In genomic region chr2:198347936-198348335, GRCh38 we compare ENCODE assay signal across 17 cellular contexts.
"Had no signal": no experiment of that assay in that cellular context is flagged by ENCODE, and none has a peak within 500 bp of the region (broad histone marks: within the 10 kb centered on the region; RNA-seq: fewer than 3 reads in every experiment).

No MANE protein-coding gene starts in this region.

- H3K9me3 ChIP-seq: gastrocnemius medialis, mucosa of descending colon, ovary, right atrium auricular region, stomach, thoracic aorta, transverse colon had no signal

- H3K27ac Mint-ChIP-seq: natural killer cell had no signal

- H3K36me3 ChIP-seq: gastrocnemius medialis, ovary, right atrium auricular region, stomach, thoracic aorta, transverse colon had no signal

- H3K27me3 ChIP-seq: gastrocnemius medialis, ovary, right atrium auricular region, stomach, transverse colon had no signal

- H3K4me3 ChIP-seq: gastrocnemius medialis, mucosa of descending colon, ovary, right atrium auricular region, stomach, thoracic aorta, transverse colon had no signal

- H3K36me3 Mint-ChIP-seq: natural killer cell had no signal

- H3K9me3 Mint-ChIP-seq: natural killer cell, neural crest cell had no signal

- H3K27ac ChIP-seq: gastrocnemius medialis, ovary, right atrium auricular region, stomach, thoracic aorta, transverse colon had no signal

- H3K4me3 Mint-ChIP-seq: natural killer cell, neural crest cell had no signal

- DNase-seq: effector memory CD4-positive, alpha-beta T cell; gastrocnemius medialis; glutamatergic neuron; mammary epithelial cell; mucosa of descending colon; natural killer cell; ovary; small intestine; stimulated activated CD4-positive, alpha-beta T cell treated with anti-CD3 and anti-CD28 coated beads, Interleukin-12 subunit alpha, Interleukin-12 subunit beta, amount 100 ng/mL, for 4 hours; stimulated activated naive CD4-positive, alpha-beta T cell; stomach; substantia nigra; transverse colon had no signal

- H3K4me1 ChIP-seq: gastrocnemius medialis, right atrium auricular region, stomach, transverse colon had no signal

- H3K4me1 Mint-ChIP-seq: natural killer cell, neural crest cell had no signal

- ATAC-seq: esophagus mucosa, gastrocnemius medialis, mucosa of descending colon, natural killer cell had no signal
